ENCODE assay signal across 28 cellular contexts in the genomic region with DNA sequence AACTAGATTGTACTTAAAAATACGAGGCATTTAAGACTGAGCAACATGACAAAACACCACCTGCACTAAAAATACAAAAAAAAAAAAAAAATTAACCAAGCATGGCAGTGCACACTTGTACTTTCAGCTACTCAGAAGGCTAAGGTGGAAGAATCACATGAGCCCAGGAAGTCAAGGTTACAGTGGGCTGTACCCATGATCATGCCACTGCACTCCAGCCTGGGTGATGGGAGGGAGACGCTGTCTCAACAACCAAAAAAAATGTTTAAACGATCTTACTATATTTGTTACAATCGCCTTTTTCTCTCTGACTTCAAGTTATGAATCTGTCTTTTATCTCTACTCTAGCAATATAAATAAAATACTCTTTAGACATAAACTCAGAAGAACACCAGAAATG.
"Had no signal": no experiment of that assay in that cellular context is flagged by ENCODE, and none has a peak within 500 bp of the region (broad histone marks: within the 10 kb centered on the region; RNA-seq: fewer than 3 reads in every experiment).

No MANE protein-coding gene starts in this region.

- H3K9me3 ChIP-seq: neutrophil, psoas muscle, right lobe of liver, sigmoid colon, spleen, suprapubic skin, testis, tibial nerve, upper lobe of left lung, vagina had no signal

- H2AFZ ChIP-seq: parathyroid adenoma had no signal

- H3K27me3 ChIP-seq: neutrophil, right lobe of liver, sigmoid colon, spleen, suprapubic skin, testis, tibial nerve, upper lobe of left lung, vagina had no signal

- H3K4me3 ChIP-seq: psoas muscle, right lobe of liver, sigmoid colon, spleen, suprapubic skin, testis, tibial nerve, upper lobe of left lung, vagina had no signal

- H3K79me2 ChIP-seq: parathyroid adenoma had no signal

- DNase-seq: naive B cell; naive thymus-derived CD8-positive, alpha-beta T cell; nephron progenitor cell; nucleus accumbens; posterior cingulate gyrus; psoas muscle; right cardiac atrium; right lobe of liver; sigmoid colon; small intestine; spleen; stimulated activated CD4-positive, alpha-beta T cell treated with anti-CD3 and anti-CD28 coated beads, Interleukin-12 subunit alpha, Interleukin-12 subunit beta, amount 100 ng/mL, for 4 hours; stimulated activated CD4-positive, alpha-beta T cell treated with anti-CD3 and anti-CD28 coated beads, Interleukin-1b, Interleukin-23, amount 100 ng/mL, for 48 hours; stimulated activated CD4-positive, alpha-beta T cell treated with anti-CD3 and anti-CD28 coated beads, Interleukin-4, amount 100 ng/mL, for 1 hour; stimulated activated CD4-positive, alpha-beta T cell treated with anti-CD3 and anti-CD28 coated beads, Interleukin-4, amount 100 ng/mL, for 4 hours; stimulated activated CD8-positive, alpha-beta memory T cell treated with anti-CD3 and anti-CD28 coated beads, Interleukin-4, amount 100 ng/mL, for 48 hours; stimulated activated naive CD4-positive, alpha-beta T cell; stimulated activated naive CD8-positive, alpha-beta T cell treated with anti-CD3 and anti-CD28 coated beads, Interleukin-15, amount 100 ng/mL, for 72 hours; stimulated activated naive CD8-positive, alpha-beta T cell treated with anti-CD3 and anti-CD28 coated beads, Interleukin-15, Interleukin-2, amounts not matched to agents 100 U/mL and 50 U/mL, for 24 hours; substantia nigra; testis; trophoblast cell; upper lobe of left lung had no signal

- H3K4me1 ChIP-seq: parathyroid adenoma, psoas muscle, right lobe of liver, sigmoid colon, spleen, suprapubic skin, testis, tibial nerve, upper lobe of left lung, vagina had no signal

- H3K9ac ChIP-seq: parathyroid adenoma had no signal

- H3K27ac ChIP-seq: neutrophil, parathyroid adenoma, psoas muscle, right lobe of liver, sigmoid colon, spleen, suprapubic skin, testis, tibial nerve, upper lobe of left lung, vagina had no signal

- H3K36me3 ChIP-seq: neutrophil, right lobe of liver, sigmoid colon, spleen, suprapubic skin, tibial nerve, upper lobe of left lung, vagina had no signal
